Comparison of ENCODE assay signal across 2 cellular contexts in the genomic region with DNA sequence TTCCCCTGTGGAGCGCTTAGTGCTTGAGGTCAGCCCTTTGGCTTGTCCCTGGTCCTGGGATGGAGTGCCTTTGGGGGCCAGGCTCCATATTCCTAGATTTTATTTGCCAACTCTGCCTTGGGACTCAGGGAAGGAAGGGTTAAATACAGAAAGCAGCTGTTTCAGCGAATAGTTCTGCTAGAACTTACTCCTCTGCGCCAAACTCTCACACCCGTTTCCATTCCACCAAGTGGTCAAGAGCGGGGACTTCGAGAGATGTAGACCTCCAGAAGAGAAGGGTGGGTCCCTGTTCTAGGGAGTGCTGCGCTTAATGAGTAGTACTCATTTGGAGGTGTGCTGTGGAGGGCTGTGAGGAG.
TF ChIP-seq lines count a peak whose summit lies in the region.

No MANE protein-coding gene starts in this region.

TF ChIP-seq in A549, 52 proteins besides CTCF, POLR2A, EP300 and RAD21:
- no peak for TF ChIP-seq GATA3 (IDR thresholded peaks at IDR 0.05; ENCODE audit: borderline replicate concordance)
- TF ChIP-seq, protein P1, sequence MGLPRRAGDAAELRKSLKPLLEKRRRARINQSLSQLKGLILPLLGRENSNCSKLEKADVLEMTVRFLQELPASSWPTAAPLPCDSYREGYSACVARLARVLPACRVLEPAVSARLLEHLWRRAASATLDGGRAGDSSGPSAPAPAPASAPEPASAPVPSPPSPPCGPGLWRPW (IDR thresholded peaks at IDR 0.05), result no peak
- no peak for TF ChIP-seq CHD4 (IDR thresholded peaks at IDR 0.05; ENCODE audit: borderline replicate concordance)
- no peak for TF ChIP-seq MAFK (IDR thresholded peaks at IDR 0.05; ENCODE audit: partially characterized antibody)
- TF ChIP-seq, protein P2, sequence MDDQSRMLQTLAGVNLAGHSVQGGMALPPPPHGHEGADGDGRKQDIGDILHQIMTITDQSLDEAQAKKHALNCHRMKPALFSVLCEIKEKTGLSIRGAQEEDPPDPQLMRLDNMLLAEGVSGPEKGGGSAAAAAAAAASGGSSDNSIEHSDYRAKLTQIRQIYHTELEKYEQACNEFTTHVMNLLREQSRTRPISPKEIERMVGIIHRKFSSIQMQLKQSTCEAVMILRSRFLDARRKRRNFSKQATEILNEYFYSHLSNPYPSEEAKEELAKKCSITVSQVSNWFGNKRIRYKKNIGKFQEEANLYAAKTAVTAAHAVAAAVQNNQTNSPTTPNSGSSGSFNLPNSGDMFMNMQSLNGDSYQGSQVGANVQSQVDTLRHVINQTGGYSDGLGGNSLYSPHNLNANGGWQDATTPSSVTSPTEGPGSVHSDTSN (IDR thresholded peaks at IDR 0.05), result no peak
- TF ChIP-seq CBX2 (IDR thresholded peaks at IDR 0.05; ENCODE audit: borderline replicate concordance, low read depth), result no peak
- TF ChIP-seq CBX8 (IDR thresholded peaks at IDR 0.05), result no peak
- TF ChIP-seq HOXA7 (CRISPR knock-in tag; IDR thresholded peaks at IDR 0.05), result no peak
- no peak for TF ChIP-seq NR3C1 (IDR thresholded peaks at IDR 0.05)
- TF ChIP-seq RNF2 (IDR thresholded peaks at IDR 0.05; ENCODE audit: borderline replicate concordance, low read depth), result no peak
- no peak for TF ChIP-seq HDAC2 (IDR thresholded peaks at IDR 0.05)
- TF ChIP-seq ZSCAN20 (CRISPR knock-in tag; IDR thresholded peaks at IDR 0.05), result no peak
- TF ChIP-seq SMC3 (IDR thresholded peaks at IDR 0.05), result no peak
- TF ChIP-seq KDM5A (IDR thresholded peaks at IDR 0.05), result no peak
- TF ChIP-seq CHD2 (IDR thresholded peaks at IDR 0.05; ENCODE audit: low read length, partially characterized antibody), result no peak
- TF ChIP-seq, protein P3, sequence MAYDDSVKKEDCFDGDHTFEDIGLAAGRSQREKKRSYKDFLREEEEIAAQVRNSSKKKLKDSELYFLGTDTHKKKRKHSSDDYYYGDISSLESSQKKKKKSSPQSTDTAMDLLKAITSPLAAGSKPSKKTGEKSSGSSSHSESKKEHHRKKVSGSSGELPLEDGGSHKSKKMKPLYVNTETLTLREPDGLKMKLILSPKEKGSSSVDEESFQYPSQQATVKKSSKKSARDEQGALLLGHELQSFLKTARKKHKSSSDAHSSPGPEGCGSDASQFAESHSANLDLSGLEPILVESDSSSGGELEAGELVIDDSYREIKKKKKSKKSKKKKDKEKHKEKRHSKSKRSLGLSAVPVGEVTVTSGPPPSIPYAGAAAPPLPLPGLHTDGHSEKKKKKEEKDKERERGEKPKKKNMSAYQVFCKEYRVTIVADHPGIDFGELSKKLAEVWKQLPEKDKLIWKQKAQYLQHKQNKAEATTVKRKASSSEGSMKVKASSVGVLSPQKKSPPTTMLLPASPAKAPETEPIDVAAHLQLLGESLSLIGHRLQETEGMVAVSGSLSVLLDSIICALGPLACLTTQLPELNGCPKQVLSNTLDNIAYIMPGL (CRISPR knock-in tag; IDR thresholded peaks at IDR 0.05; ENCODE audit: borderline replicate concordance), result no peak
- no peak for TF ChIP-seq EHMT2 (IDR thresholded peaks at IDR 0.05; ENCODE audit: low read depth)
- TF ChIP-seq, protein P4, sequence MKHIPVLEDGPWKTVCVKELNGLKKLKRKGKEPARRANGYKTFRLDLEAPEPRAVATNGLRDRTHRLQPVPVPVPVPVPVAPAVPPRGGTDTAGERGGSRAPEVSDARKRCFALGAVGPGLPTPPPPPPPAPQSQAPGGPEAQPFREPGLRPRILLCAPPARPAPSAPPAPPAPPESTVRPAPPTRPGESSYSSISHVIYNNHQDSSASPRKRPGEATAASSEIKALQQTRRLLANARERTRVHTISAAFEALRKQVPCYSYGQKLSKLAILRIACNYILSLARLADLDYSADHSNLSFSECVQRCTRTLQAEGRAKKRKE (CRISPR knock-in tag; IDR thresholded peaks at IDR 0.05; ENCODE audit: low read depth), result no peak
TF ChIP-seq in A549: peak in this region for 0.

TF ChIP-seq in GM12878, 131 proteins besides CTCF, POLR2A, EP300 and RAD21:
- TF ChIP-seq WRNIP1 (IDR thresholded peaks at IDR 0.05; ENCODE audit: borderline replicate concordance, low read depth, low read length) (no peak), FOXK2 (IDR thresholded peaks at IDR 0.05) (no peak), SMAD1 (IDR thresholded peaks at IDR 0.05; ENCODE audit: low read depth, partially characterized antibody) (no peak), IKZF1 (conservative IDR thresholded peaks at IDR 0.05) (no peak)
